ENCODE assay signal across 1 cellular context in genomic region chr14:92108345-92109254, GRCh38.
TF ChIP-seq lines count a peak whose summit lies in the region.

No MANE protein-coding gene starts in this region.

TF ChIP-seq in GM12878, 131 proteins besides CTCF, POLR2A, EP300 and RAD21:
- TF ChIP-seq PAX8 (IDR thresholded peaks at IDR 0.05) (no peak), ZBTB33 (IDR thresholded peaks at IDR 0.05) (no peak), PKNOX1 (IDR thresholded peaks at IDR 0.05) (peak; percentile 81), EGR1 (IDR thresholded peaks at IDR 0.05; ENCODE audit: borderline replicate concordance in 1 of 2, low read depth in 2 of 2, low read length in 2 of 2) (peak in 1 of 2 experiments; percentile 6; a peak in 1 of 3 replicates), YY1 (IDR thresholded peaks at IDR 0.05; ENCODE audit: low read depth, low read length) (0 out of 2 replicates have a peak, but pooled peaks have one; percentile 45), PBX3 (IDR thresholded peaks at IDR 0.05; ENCODE audit: insufficient replicate concordance, low read depth, low read length) (peak; percentile 11), MEF2B (IDR thresholded peaks at IDR 0.05; ENCODE audit: partially characterized antibody, poor library complexity, severe bottlenecking) (peak; percentile 21), POU2F2 (IDR thresholded peaks at IDR 0.05; ENCODE audit: borderline replicate concordance, low read depth, low read length) (peak; percentile 92), MLLT1 (IDR thresholded peaks at IDR 0.05) (peak; percentile 67; the same call in 1 of the 2 replicates)
